In genomic region chr5:122701640-122702523, GRCh38 we compare ENCODE assay signal across 10 cellular contexts.
DNase-seq lines count a peak whose midpoint lies in the region; ATAC-seq and TF ChIP-seq lines count a peak whose summit lies in the region.
"Had no signal": no experiment of that assay in that cellular context is flagged by ENCODE, and none has a peak within 500 bp of the region (broad histone marks: within the 10 kb centered on the region; RNA-seq: fewer than 3 reads in every experiment).

No MANE protein-coding gene starts in this region.

- no peaks in the 10 kb centered on the region for H4K20me1 ChIP-seq in OCI-LY3 (ENCODE audit: insufficient read depth, low read length)

- 73 to 87% methylated on average over 8 of the region's 8 CpGs for WGBS in body of pancreas, 2 donors

- H3K27ac ChIP-seq in OCI-LY3 (ENCODE audit: low read length), result peak overlapping the region; percentile 77
- H3K27ac ChIP-seq in body of pancreas, result no peak overlapping the region

- H3K36me3 Mint-ChIP-seq in CD14-positive monocyte, result no peaks in the 10 kb centered on the region
- H3K36me3 Mint-ChIP-seq: activated naive CD4-positive, alpha-beta T cell treated with anti-CD3 and anti-CD28 coated beads, Interleukin-2, amount 50 U/mL, for 24 hours had no signal

- no peaks in the 10 kb centered on the region for H3K36me3 ChIP-seq in OCI-LY3 (replicated peaks; ENCODE audit: low read depth, low read length)
- H3K36me3 ChIP-seq in body of pancreas (replicated peaks in 1 of 2; ENCODE audit: insufficient read depth in 1 of 2, low read depth in 2 of 2), result no peaks in the 10 kb centered on the region

- H3K9me3 Mint-ChIP-seq in CD14-positive monocyte, result no peaks in the 10 kb centered on the region
- H3K9me3 Mint-ChIP-seq: activated naive CD4-positive, alpha-beta T cell treated with anti-CD3 and anti-CD28 coated beads, Interleukin-2, amount 50 U/mL, for 24 hours had no signal

- peak overlapping the region; percentile 76 for H3K4me2 ChIP-seq in OCI-LY3 (ENCODE audit: low read length)

- H3K4me1 Mint-ChIP-seq in CD14-positive monocyte, result peaks cover 15% of the 10 kb centered on the region
- H3K4me1 Mint-ChIP-seq: activated naive CD4-positive, alpha-beta T cell treated with anti-CD3 and anti-CD28 coated beads, Interleukin-2, amount 50 U/mL, for 24 hours had no signal

- peak overlapping the region in 4 of 7 donors; percentile 8 to 83 (median 38) for H3K27ac Mint-ChIP-seq in CD14-positive monocyte
- H3K27ac Mint-ChIP-seq: activated naive CD4-positive, alpha-beta T cell treated with anti-CD3 and anti-CD28 coated beads, Interleukin-2, amount 50 U/mL, for 24 hours had no signal

- H3K4me3 Mint-ChIP-seq in CD14-positive monocyte, result no peak overlapping the region
- H3K4me3 Mint-ChIP-seq: activated naive CD4-positive, alpha-beta T cell treated with anti-CD3 and anti-CD28 coated beads, Interleukin-2, amount 50 U/mL, for 24 hours had no signal

- no peaks in the 10 kb centered on the region for H3K79me2 ChIP-seq in OCI-LY3 (ENCODE audit: low read length)

- H2AFZ ChIP-seq in OCI-LY3 (ENCODE audit: low read depth, low read length), result no peak overlapping the region

- TF ChIP-seq CTCF in CD14-positive monocyte (IDR thresholded peaks at IDR 0.05) (no peak), OCI-LY3 (IDR thresholded peaks at IDR 0.05; ENCODE audit: low read depth, low read length) (no peak), body of pancreas (IDR thresholded peaks at IDR 0.05) (no peak)

- no peak for TF ChIP-seq POLR2A in body of pancreas (IDR thresholded peaks at IDR 0.05)

- H3K9me3 ChIP-seq in OCI-LY3 (ENCODE audit: insufficient read depth, low read length) (no peaks in the 10 kb centered on the region), body of pancreas (no peaks in the 10 kb centered on the region)

- intact Hi-C loops in CD14-positive monocyte (cut with micrococcal nuclease) (loop anchor here in 1 of 2 donors (10.0 kb wide), 1 partner anchor 73 kb away; the partner anchor contains the start of gene SNX2), body of pancreas (cut with DNase I) (no loop called here)

- ATAC-seq in GM19023 (IDR thresholded peaks at IDR 0.05; ENCODE audit: unreplicated experiment) (peak; percentile 99), HG02840 (IDR thresholded peaks at IDR 0.05; ENCODE audit: low FRiP score, unreplicated experiment) (peak; percentile 99), body of pancreas (no peak)

- H3K27me3 ChIP-seq in OCI-LY3 (ENCODE audit: low read depth, low read length) (no peaks in the 10 kb centered on the region), body of pancreas (no peaks in the 10 kb centered on the region)

- H3K9ac ChIP-seq in OCI-LY3 (ENCODE audit: low read length), result peak overlapping the region; percentile 44; the same call in 1 of the 2 replicates

- DNase-seq in CD14-positive monocyte (ENCODE audit: low spot score), result no peak
- DNase-seq in body of pancreas, result no peak
- DNase-seq in SIG-M5 treated with dmso at 0.1 percent for 504 hours (lab: John Stamatoyannopoulos, UW; ENCODE audit: unreplicated experiment), result no peak
- DNase-seq in stimulated activated naive CD4-positive, alpha-beta T cell (lab: John Stamatoyannopoulos, UW), result no peak
- DNase-seq in 8988T, result no peak
- DNase-seq: COR-L47 had no signal

- H3K4me3 ChIP-seq in OCI-LY3 (ENCODE audit: low read length) (peak overlapping the region; percentile 40; the same call in 1 of the 2 replicates), body of pancreas (no peak overlapping the region)

- peaks cover 0 to 1% (median 1%) of the 10 kb centered on the region in 3 donors for H3K27me3 Mint-ChIP-seq in CD14-positive monocyte (ENCODE audit: low read depth in 3 of 3)
- H3K27me3 Mint-ChIP-seq: activated naive CD4-positive, alpha-beta T cell treated with anti-CD3 and anti-CD28 coated beads, Interleukin-2, amount 50 U/mL, for 24 hours had no signal

- peaks cover 42% of the 10 kb centered on the region for H3K4me1 ChIP-seq in OCI-LY3 (ENCODE audit: low read length)
- H3K4me1 ChIP-seq in body of pancreas, result no peaks in the 10 kb centered on the region
